8 cellular contexts compared by ENCODE assay signal in genomic region chr19:56121180-56122167, GRCh38. TPM values are rescaled to one million over a fixed set of nuclear protein-coding genes. Genes with fewer than 3 reads are reported as not detected.
A peak's percentile ranks its signal among the peaks of the same experiment; 100 is the strongest.
DNase-seq lines count a peak whose midpoint lies in the region; ATAC-seq and TF ChIP-seq lines count a peak whose summit lies in the region.

Gene ZNF787 (minus strand): TSS chr19:56121295. CDS start chr19:56103217, 18,078 bp downstream.

- TF ChIP-seq CTCF in BE2C (IDR thresholded peaks at IDR 0.05; ENCODE audit: low read depth, low read length) = no peak
- TF ChIP-seq CTCF in colonic mucosa (IDR thresholded peaks at IDR 0.05) = no peak

- DNase-seq in BE2C = peak; percentile 99
- DNase-seq in GM19240 (ENCODE audit: insufficient read length, low spot score) = peak; percentile 96
- DNase-seq in NCI-H526 (lab: John Stamatoyannopoulos, UW) = peak; percentile 97 to 99
- peak; percentile 98 for DNase-seq in activated CD4-positive, alpha-beta T cell treated with anti-CD3 and anti-CD28 coated beads for 48 hours
- peak; percentile 97 for DNase-seq in colonic mucosa
- DNase-seq in left colon = peak; percentile 98 to 99
- peak; percentile 99 for DNase-seq in stimulated activated CD4-positive, alpha-beta T cell treated with anti-CD3 and anti-CD28 coated beads, Interleukin-1b, Interleukin-23, amount 100 ng/mL, for 48 hours

- intact Hi-C loops in colonic mucosa (cut with DNase I) (no loop called here), left colon (cut with DNase I, micrococcal nuclease) (no loop called here)

- no peaks in the 10 kb centered on the region for H3K27me3 ChIP-seq in BE2C
- H3K27me3 ChIP-seq in colonic mucosa = no peaks in the 10 kb centered on the region

- H3K4me1 ChIP-seq in BE2C (peaks cover 10% of the 10 kb centered on the region; the same call in 1 of the 2 replicates), colonic mucosa (peaks cover 34% of the 10 kb centered on the region)

- peak within 1 kb of the TSS; percentile 76 to 91 for H3K9ac ChIP-seq in colonic mucosa (ENCODE audit: low read depth in 2 of 2, low read length in 2 of 2)

- ATAC-seq in HG03460 (IDR thresholded peaks at IDR 0.05; ENCODE audit: unreplicated experiment) (peak; percentile 74), left colon (peak; percentile 75)

- H3K36me3 ChIP-seq in BE2C (peaks cover 22% of the 10 kb centered on the region), colonic mucosa (no peaks in the 10 kb centered on the region)

- peak within 1 kb of the TSS; percentile 96 for H3K27ac ChIP-seq in colonic mucosa

- H3K4me3 ChIP-seq in BE2C (ENCODE audit: low read depth, low read length) = peak within 1 kb of the TSS; percentile 88
- H3K4me3 ChIP-seq in colonic mucosa = peak within 1 kb of the TSS; percentile 75

- H3K9me3 ChIP-seq in BE2C = no peaks in the 10 kb centered on the region
- H3K9me3 ChIP-seq in colonic mucosa = no peaks in the 10 kb centered on the region

RNA-seq across cellular contexts. Expression of gene ZNF787, which starts in this region (rescaled TPM):
- 116 TPM for polyA plus RNA-seq in BE2C (2012; ENCODE audit: insufficient read depth, insufficient read length, low read depth)
- total RNA-seq in colonic mucosa = 10 to 100 TPM; 52.1 to 69.2 TPM
- 10 to 100 TPM; 56.6 to 59.9 TPM for total RNA-seq in left colon

Comparison
In these comparisons a context has a peak if more than half of its experiments do, and no peak if none do; other contexts are left out.
1. Peak in every context shown above with its lines: DNase-seq, ATAC-seq, H3K4me3 ChIP-seq and H3K27ac ChIP-seq.